ENCODE assay signal across 27 cellular contexts in the genomic region with DNA sequence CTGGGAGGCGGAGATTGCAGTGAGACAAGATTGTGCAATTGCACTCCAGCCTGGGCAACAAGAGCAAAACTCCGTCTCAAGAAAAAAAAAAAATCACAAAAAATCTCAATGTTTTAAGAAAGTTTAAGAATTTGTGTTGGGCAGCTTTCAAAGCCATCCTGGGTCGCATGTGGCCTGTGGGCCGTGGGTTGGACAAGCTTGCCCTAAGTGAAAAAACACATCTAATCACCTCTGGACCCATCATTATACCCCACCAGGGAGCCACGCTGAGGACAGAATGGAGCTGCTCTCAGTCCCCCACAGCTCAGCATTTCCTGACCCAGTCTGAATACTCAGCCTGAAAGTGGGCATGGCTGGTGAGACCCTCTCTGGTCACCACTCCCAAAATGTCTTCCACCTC.
"Had no signal": no experiment of that assay in that cellular context is flagged by ENCODE, and none has a peak within 500 bp of the region (broad histone marks: within the 10 kb centered on the region; RNA-seq: fewer than 3 reads in every experiment).

No MANE protein-coding gene starts in this region.

- H3K36me3 Mint-ChIP-seq: activated naive CD8-positive, alpha-beta T cell treated with anti-CD3 and anti-CD28 coated beads for 36 hours had no signal

- H3K9me3 Mint-ChIP-seq: activated CD4-positive, alpha-beta memory T cell treated with anti-CD3 and anti-CD28 coated beads, Interleukin-2, amount 10 ng/mL, durations not matched to agents 7 days and 5 days; activated naive CD4-positive, alpha-beta T cell treated with anti-CD3 and anti-CD28 coated beads for 36 hours; activated naive CD8-positive, alpha-beta T cell treated with anti-CD3 and anti-CD28 coated beads for 36 hours; activated T-cell treated with anti-CD3 and anti-CD28 coated beads, Interleukin-2, amount 50 U/mL, for 4 hours had no signal

- H3K36me3 ChIP-seq: brain microvascular endothelial cell, cardiac muscle cell, MG63, SJSA1 had no signal

- H3K4me1 Mint-ChIP-seq: activated CD4-positive, alpha-beta memory T cell treated with anti-CD3 and anti-CD28 coated beads, Interleukin-2, amount 10 ng/mL, durations not matched to agents 7 days and 5 days; activated CD4-positive, alpha-beta T cell treated with anti-CD3 and anti-CD28 coated beads for 36 hours had no signal

- H3K27me3 Mint-ChIP-seq: activated CD4-positive, alpha-beta T cell treated with anti-CD3 and anti-CD28 coated beads for 36 hours; activated naive CD8-positive, alpha-beta T cell treated with anti-CD3 and anti-CD28 coated beads for 36 hours; T-helper 17 cell had no signal

- H3K27ac Mint-ChIP-seq: activated CD4-positive, alpha-beta memory T cell treated with anti-CD3 and anti-CD28 coated beads, Interleukin-2, amount 10 ng/mL, durations not matched to agents 7 days and 5 days; activated CD4-positive, alpha-beta T cell treated with anti-CD3 and anti-CD28 coated beads for 36 hours; activated naive CD4-positive, alpha-beta T cell treated with anti-CD3 and anti-CD28 coated beads for 36 hours; activated naive CD8-positive, alpha-beta T cell treated with anti-CD3 and anti-CD28 coated beads for 36 hours; T-helper 17 cell had no signal

- DNase-seq: activated CD4-positive, alpha-beta memory T cell treated with anti-CD3 and anti-CD28 coated beads, Interleukin-2, amount 10 ng/mL, durations not matched to agents 7 days and 5 days; activated CD4-positive, alpha-beta T cell treated with anti-CD3 and anti-CD28 coated beads for 36 hours; activated CD4-positive, alpha-beta T cell treated with anti-CD3 and anti-CD28 coated beads, Interleukin-2, amount 50 U/mL, for 1 hour; activated CD8-positive, alpha-beta memory T cell treated with anti-CD3 and anti-CD28 coated beads, Interleukin-2, amount 50 U/mL, for 48 hours; activated effector memory CD4-positive, alpha-beta T cell treated with anti-CD3 and anti-CD28 coated beads, Interleukin-2, amount 50 U/mL, for 16 hours; activated naive CD4-positive, alpha-beta T cell treated with anti-CD3 and anti-CD28 coated beads for 36 hours; activated naive CD8-positive, alpha-beta T cell treated with anti-CD3 and anti-CD28 coated beads for 36 hours; activated T-cell treated with anti-CD3 and anti-CD28 coated beads, Interleukin-2, amount 50 U/mL, for 4 hours; brain microvascular endothelial cell; MG63; MV-4-11; NCI-H1092 treated with DMSO at 0.1 percent for 48 hours; NCI-H1417 treated with DMSO at 0.1 percent for 48 hours; NCI-H1694; NCI-H2029; NCI-H345; NCI-H510A; NCI-H526 treated with DMSO at 0.1 percent for 48 hours; Peyer's patch; SHP77; T-helper 17 cell; T-helper 9 cell had no signal

- H3K9me3 ChIP-seq: MG63, Peyer's patch, SJSA1 had no signal

- H3K27ac ChIP-seq: brain microvascular endothelial cell, cardiac muscle cell, Peyer's patch, RWPE1, SJSA1, VCaP had no signal

- H3K27me3 ChIP-seq: brain microvascular endothelial cell, cardiac muscle cell, MG63, Peyer's patch, SJSA1 had no signal

- ATAC-seq: activated CD4-positive, alpha-beta T cell treated with anti-CD3 and anti-CD28 coated beads for 36 hours; activated T-cell treated with anti-CD3 and anti-CD28 coated beads, Interleukin-2, amount 50 U/mL, for 4 hours; SK-N-SH treated with all-trans-retinoic acid at 6 μM for 48 hours; T-helper 17 cell had no signal

- H3K4me1 ChIP-seq: Peyer's patch, SJSA1 had no signal

- H3K4me3 ChIP-seq: cardiac muscle cell, MG63, Peyer's patch, SJSA1 had no signal

- H3K4me3 Mint-ChIP-seq: activated CD4-positive, alpha-beta memory T cell treated with anti-CD3 and anti-CD28 coated beads, Interleukin-2, amount 10 ng/mL, durations not matched to agents 7 days and 5 days; activated CD4-positive, alpha-beta T cell treated with anti-CD3 and anti-CD28 coated beads for 36 hours; activated naive CD4-positive, alpha-beta T cell treated with anti-CD3 and anti-CD28 coated beads for 36 hours; activated naive CD8-positive, alpha-beta T cell treated with anti-CD3 and anti-CD28 coated beads for 36 hours; activated T-cell treated with anti-CD3 and anti-CD28 coated beads, Interleukin-2, amount 50 U/mL, for 4 hours; T-helper 17 cell had no signal
